In the genomic region with DNA sequence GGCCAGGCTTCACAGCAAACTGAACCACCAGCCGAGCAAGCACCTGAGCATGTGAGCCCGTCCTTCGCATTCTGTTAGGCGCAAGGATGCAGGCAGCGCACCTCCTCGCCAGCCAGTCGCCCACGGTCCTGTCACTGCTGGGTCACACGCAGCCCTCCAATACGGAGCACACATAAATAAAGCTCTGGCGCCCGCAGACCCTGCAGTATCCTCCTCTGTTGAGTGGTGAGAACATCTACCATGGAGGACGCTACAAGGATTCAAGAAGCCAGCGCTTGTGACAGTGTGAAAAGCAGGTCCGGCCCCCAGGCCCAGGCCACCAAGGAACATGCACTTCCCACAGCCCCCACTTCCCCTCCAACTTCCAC, we compare ENCODE assay signal across 17 cellular contexts. TPM values are rescaled to one million over a fixed set of nuclear protein-coding genes. Genes with fewer than 3 reads are reported as not detected.
DNase-seq lines count a peak whose midpoint lies in the region; ATAC-seq and TF ChIP-seq lines count a peak whose summit lies in the region.
"Had no signal": no experiment of that assay in that cellular context is flagged by ENCODE, and none has a peak within 500 bp of the region (broad histone marks: within the 10 kb centered on the region; RNA-seq: fewer than 3 reads in every experiment).

No MANE protein-coding gene starts in this region.

- peaks cover 7% of the 10 kb centered on the region for H3K36me3 ChIP-seq in OCI-LY1 (ENCODE audit: insufficient read depth, low read length)
- no peaks in the 10 kb centered on the region for H3K36me3 ChIP-seq in endodermal cell (ENCODE audit: control insufficient read depth, insufficient read depth, low read length)
- no peaks in the 10 kb centered on the region for H3K36me3 ChIP-seq in gastroesophageal sphincter
- H3K36me3 ChIP-seq: prostate gland had no signal

- peaks cover 96% of the 10 kb centered on the region for H3K4me1 Mint-ChIP-seq in activated naive CD4-positive, alpha-beta T cell treated with anti-CD3 and anti-CD28 coated beads, Interleukin-2, amount 50 U/mL, for 24 hours
- peaks cover 26% of the 10 kb centered on the region for H3K4me1 Mint-ChIP-seq in endodermal cell
- peaks cover 30% of the 10 kb centered on the region for H3K4me1 Mint-ChIP-seq in type B pancreatic cell (ENCODE audit: unreplicated experiment)

- no peaks in the 10 kb centered on the region for H4K20me1 ChIP-seq in OCI-LY1 (ENCODE audit: insufficient read depth, low read length)

- no peak for TF ChIP-seq POLR2A in gastroesophageal sphincter (IDR thresholded peaks at IDR 0.05)

- H3F3A ChIP-seq in OCI-LY1 (ENCODE audit: insufficient read depth, low read length), result peaks cover 23% of the 10 kb centered on the region

- TF ChIP-seq CTCF in OCI-LY1 (IDR thresholded peaks at IDR 0.05; ENCODE audit: low read length), result no peak
- TF ChIP-seq CTCF in endodermal cell (conservative IDR thresholded peaks at IDR 0.05), result no peak
- TF ChIP-seq CTCF in type B pancreatic cell (conservative IDR thresholded peaks at IDR 0.05), result no peak
- no peak for TF ChIP-seq CTCF in gastroesophageal sphincter (IDR thresholded peaks at IDR 0.05)

- no peaks in the 10 kb centered on the region for H3K9me3 Mint-ChIP-seq in activated naive CD4-positive, alpha-beta T cell treated with anti-CD3 and anti-CD28 coated beads, Interleukin-2, amount 50 U/mL, for 24 hours
- H3K9me3 Mint-ChIP-seq in activated naive CD4-positive, alpha-beta T cell treated with anti-CD3 and anti-CD28 coated beads, Interleukin-2, amount 50 U/mL, for 72 hours, result no peaks in the 10 kb centered on the region
- no peaks in the 10 kb centered on the region for H3K9me3 Mint-ChIP-seq in endodermal cell
- no peaks in the 10 kb centered on the region for H3K9me3 Mint-ChIP-seq in type B pancreatic cell
- H3K9me3 Mint-ChIP-seq: mesothelial cell of epicardium had no signal

- TF ChIP-seq EP300 in gastroesophageal sphincter (IDR thresholded peaks at IDR 0.05), result no peak

- WGBS in endodermal cell (ENCODE audit: insufficient coverage in 1 of 2, insufficient read length in 1 of 2), 2 experiments, result 93 to 100% methylated on average over 7 to 15 of the region's 15 CpGs
- WGBS in gastroesophageal sphincter (ENCODE audit: low coverage in 1 of 2), 2 donors, result no CpG with 5 or more reads among the region's 15 CpGs

- H3K27ac ChIP-seq in OCI-LY1 (ENCODE audit: low read depth, low read length, poor library complexity, severe bottlenecking) (peak overlapping the region; percentile 100), endodermal cell (ENCODE audit: low read depth, low read length) (no peak overlapping the region), gastroesophageal sphincter (no peak overlapping the region)
- H3K27ac ChIP-seq: prostate gland had no signal

- H3K4me1 ChIP-seq in OCI-LY1 (ENCODE audit: insufficient read depth, low read length, severe bottlenecking), result peaks cover 86% of the 10 kb centered on the region
- no peaks in the 10 kb centered on the region for H3K4me1 ChIP-seq in endodermal cell (ENCODE audit: control insufficient read depth, insufficient read depth, low read length)
- H3K4me1 ChIP-seq in gastroesophageal sphincter, result peaks cover 0 to 47% (median 25%) of the 10 kb centered on the region in 3 donors
- H3K4me1 ChIP-seq: prostate gland had no signal

- no peak for ATAC-seq in activated naive CD4-positive, alpha-beta T cell treated with anti-CD3 and anti-CD28 coated beads, Interleukin-2, amount 50 U/mL, for 72 hours
- ATAC-seq in gastroesophageal sphincter, result no peak
- ATAC-seq: K562 had no signal

- H3K4me3 ChIP-seq in OCI-LY1 (ENCODE audit: low read depth, low read length, poor library complexity, severe bottlenecking) (peak overlapping the region; percentile 54), endodermal cell (ENCODE audit: low read length) (no peak overlapping the region), gastroesophageal sphincter (no peak overlapping the region)
- H3K4me3 ChIP-seq: K562, prostate gland had no signal

- H3K36me3 Mint-ChIP-seq in activated naive CD4-positive, alpha-beta T cell treated with anti-CD3 and anti-CD28 coated beads, Interleukin-2, amount 50 U/mL, for 24 hours, result peaks cover 12% of the 10 kb centered on the region
- H3K36me3 Mint-ChIP-seq in activated naive CD4-positive, alpha-beta T cell treated with anti-CD3 and anti-CD28 coated beads, Interleukin-2, amount 50 U/mL, for 72 hours, result peaks cover 0 to 35% of the 10 kb centered on the region in 2 donors
- no peaks in the 10 kb centered on the region for H3K36me3 Mint-ChIP-seq in endodermal cell (ENCODE audit: low read depth)
- peaks cover 3% of the 10 kb centered on the region for H3K36me3 Mint-ChIP-seq in type B pancreatic cell
- H3K36me3 Mint-ChIP-seq: mesothelial cell of epicardium had no signal

- no peaks in the 10 kb centered on the region for H3K27me3 ChIP-seq in OCI-LY1 (ENCODE audit: insufficient read depth, low read length)
- no peaks in the 10 kb centered on the region for H3K27me3 ChIP-seq in endodermal cell (ENCODE audit: control insufficient read depth, insufficient read depth, low read length, poor library complexity, severe bottlenecking)
- no peaks in the 10 kb centered on the region for H3K27me3 ChIP-seq in gastroesophageal sphincter

- DNase-seq in activated naive CD4-positive, alpha-beta T cell treated with anti-CD3 and anti-CD28 coated beads, Interleukin-2, amount 50 U/mL, for 72 hours (ENCODE audit: low spot score in 2 of 2), result no peak
- DNase-seq in endodermal cell (no peak), type B pancreatic cell (ENCODE audit: extremely low spot score, unreplicated experiment) (no peak), DMS153 (lab: John Stamatoyannopoulos, UW) (no peak), HCEC 1CT (no peak)
- DNase-seq: DMS79; foreskin melanocyte; NCI-H2029; NCI-H748 treated with DMSO at 0.1 percent for 48 hours; SIG-M5; stimulated activated CD8-positive, alpha-beta memory T cell treated with anti-CD3 and anti-CD28 coated beads, Interleukin-4, amount 100 ng/mL, for 48 hours had no signal

- H3K4me3 Mint-ChIP-seq in activated naive CD4-positive, alpha-beta T cell treated with anti-CD3 and anti-CD28 coated beads, Interleukin-2, amount 50 U/mL, for 24 hours, result peak overlapping the region; percentile 13
- H3K4me3 Mint-ChIP-seq in endodermal cell, result no peak overlapping the region
- no peak overlapping the region for H3K4me3 Mint-ChIP-seq in type B pancreatic cell
- H3K4me3 Mint-ChIP-seq: mesothelial cell of epicardium had no signal

- peak overlapping the region; percentile 74 for H3K4me2 ChIP-seq in OCI-LY1 (ENCODE audit: low read length)

- H3K9ac ChIP-seq in OCI-LY1 (ENCODE audit: low read length) (peak overlapping the region; percentile 79), endodermal cell (ENCODE audit: extremely low read depth, low read length, poor library complexity, severe bottlenecking) (no peak overlapping the region)

- H3K79me2 ChIP-seq in OCI-LY1 (ENCODE audit: insufficient read depth, low read length), result peaks cover 54% of the 10 kb centered on the region

- H3K9me3 ChIP-seq in OCI-LY1 (ENCODE audit: low read length), result no peaks in the 10 kb centered on the region
- no peaks in the 10 kb centered on the region for H3K9me3 ChIP-seq in endodermal cell (ENCODE audit: control insufficient read depth, low read length)
- no peaks in the 10 kb centered on the region for H3K9me3 ChIP-seq in gastroesophageal sphincter
- H3K9me3 ChIP-seq: prostate gland had no signal

- H3K9me2 ChIP-seq in OCI-LY1 (ENCODE audit: low read depth, low read length), result no peaks in the 10 kb centered on the region

- peak overlapping the region; percentile 100 for H3K27ac Mint-ChIP-seq in activated naive CD4-positive, alpha-beta T cell treated with anti-CD3 and anti-CD28 coated beads, Interleukin-2, amount 50 U/mL, for 24 hours
- H3K27ac Mint-ChIP-seq in activated naive CD4-positive, alpha-beta T cell treated with anti-CD3 and anti-CD28 coated beads, Interleukin-2, amount 50 U/mL, for 72 hours, result peak overlapping the region in 1 of 2 donors; percentile 30
- peak overlapping the region; percentile 23 for H3K27ac Mint-ChIP-seq in endodermal cell
- peak overlapping the region; percentile 56 for H3K27ac Mint-ChIP-seq in type B pancreatic cell
- H3K27ac Mint-ChIP-seq: mesothelial cell of epicardium had no signal

- no peak overlapping the region for H2AFZ ChIP-seq in OCI-LY1 (ENCODE audit: low read length)

- H3K27me3 Mint-ChIP-seq in activated naive CD4-positive, alpha-beta T cell treated with anti-CD3 and anti-CD28 coated beads, Interleukin-2, amount 50 U/mL, for 24 hours, result no peaks in the 10 kb centered on the region
- H3K27me3 Mint-ChIP-seq in endodermal cell (ENCODE audit: insufficient read depth), result peaks cover 2% of the 10 kb centered on the region
- H3K27me3 Mint-ChIP-seq in type B pancreatic cell, result no peaks in the 10 kb centered on the region

RNA-seq across cellular contexts. Expression of a gene that starts 34.9 kb away (rescaled TPM):
- 100 to 1,000 TPM in 1 of 2 donors, 10 to 100 TPM in 1; 52.0 to 124 TPM for total RNA-seq in activated naive CD4-positive, alpha-beta T cell treated with anti-CD3 and anti-CD28 coated beads, Interleukin-2, amount 50 U/mL, for 72 hours
- 10 to 100 TPM; 48.8 to 53.6 TPM for total RNA-seq in endodermal cell
- polyA plus RNA-seq in endodermal cell (2013, experiment 1 of 2), result 58.9 TPM
- polyA plus RNA-seq in endodermal cell (2013, experiment 2 of 2), result 58.6 TPM
- total RNA-seq in type B pancreatic cell (ENCODE audit: low replicate concordance), result 31.0 and 38.9 TPM in 2 replicates
- 10 to 100 TPM; 20.5 to 51.6 (median 33.4) TPM for total RNA-seq in gastroesophageal sphincter
